Comparison of ENCODE assay signal across 31 cellular contexts in genomic region chr1:53704304-53704703, GRCh38. TPM values are rescaled to one million over a fixed set of nuclear protein-coding genes. Genes with fewer than 3 reads are reported as not detected.
"Had no signal": no experiment of that assay in that cellular context is flagged by ENCODE, and none has a peak within 500 bp of the region (broad histone marks: within the 10 kb centered on the region; RNA-seq: fewer than 3 reads in every experiment).

No MANE protein-coding gene starts in this region.

- H3K9me3 ChIP-seq: left ventricle myocardium inferior, neutrophil, right atrium auricular region, right lobe of liver, stomach, testis, thyroid gland, transverse colon, upper lobe of left lung, vagina had no signal

- H3K27ac Mint-ChIP-seq: immature natural killer cell; mesothelial cell of epicardium; naive B cell; natural killer cell; nephron progenitor cell; progenitor cell of endocrine pancreas; stimulated activated naive B cell treated with anti-CD40 and anti-IgM and Interleukin-4, amounts not matched to agents 10 μg/mL and 1 μg/mL and 100 μg/mL, for 72 hours had no signal

- H3K27me3 ChIP-seq: neutrophil, right atrium auricular region, right lobe of liver, testis, thyroid gland, transverse colon, upper lobe of left lung, vagina had no signal

- ATAC-seq: left colon; natural killer cell; right lobe of liver; stimulated activated naive B cell treated with anti-CD40 and anti-IgM and Interleukin-4, amounts not matched to agents 10 μg/mL and 1 μg/mL and 100 μg/mL, for 72 hours; stimulated activated naive CD8-positive, alpha-beta T cell treated with anti-CD3 and anti-CD28 coated beads, Interleukin-15, Interleukin-2, amounts not matched to agents 100 U/mL and 50 U/mL, for 24 hours had no signal

- H3K4me1 Mint-ChIP-seq: immature natural killer cell; naive B cell; natural killer cell; stimulated activated naive B cell treated with anti-CD40 and anti-IgM and Interleukin-4, amounts not matched to agents 10 μg/mL and 1 μg/mL and 100 μg/mL, for 72 hours had no signal

- H3K4me3 ChIP-seq: left ventricle myocardium inferior, lung, neural progenitor cell, right atrium auricular region, right lobe of liver, smooth muscle cell, stomach, testis, thyroid gland, transverse colon, upper lobe of left lung, vagina had no signal

- H3K27ac ChIP-seq: left ventricle myocardium inferior, neural progenitor cell, neutrophil, parathyroid adenoma, right atrium auricular region, right lobe of liver, stomach, testis, thyroid gland, transverse colon, upper lobe of left lung, vagina had no signal

- H3K36me3 ChIP-seq: left ventricle myocardium inferior, neural progenitor cell, neutrophil, right atrium auricular region, right lobe of liver, stomach, thyroid gland, transverse colon, upper lobe of left lung, vagina had no signal

- H3K4me1 ChIP-seq: left ventricle myocardium inferior, parathyroid adenoma, right atrium auricular region, right lobe of liver, stomach, testis, thyroid gland, transverse colon, upper lobe of left lung, vagina had no signal

- H2AFZ ChIP-seq: neural progenitor cell, parathyroid adenoma had no signal

- H3K79me2 ChIP-seq: parathyroid adenoma had no signal

- H3K9me3 Mint-ChIP-seq: immature natural killer cell; natural killer cell; nephron progenitor cell; neural progenitor cell; stimulated activated naive B cell treated with anti-CD40 and anti-IgM and Interleukin-4, amounts not matched to agents 10 μg/mL and 1 μg/mL and 100 μg/mL, for 72 hours had no signal

- H3K4me2 ChIP-seq: neural progenitor cell, smooth muscle cell had no signal

- DNase-seq: immature natural killer cell; left colon; left ventricle myocardium inferior; naive B cell; natural killer cell; nephron progenitor cell; occipital lobe; right lobe of liver; stimulated activated CD4-positive, alpha-beta T cell treated with anti-CD3 and anti-CD28 coated beads, Interleukin-12 subunit alpha, Interleukin-12 subunit beta, amount 100 ng/mL, for 4 hours; stimulated activated CD4-positive, alpha-beta T cell treated with anti-CD3 and anti-CD28 coated beads, Interleukin-15, amount 100 ng/mL, for 24 hours; stimulated activated CD4-positive, alpha-beta T cell treated with anti-CD3 and anti-CD28 coated beads, Interleukin-2, amount 100 ng/mL, for 24 hours; stimulated activated CD4-positive, alpha-beta T cell treated with anti-CD3 and anti-CD28 coated beads, Interleukin-4, amount 100 ng/mL, for 1 hour; stimulated activated naive B cell treated with anti-CD40 and anti-IgM and Interleukin-4, amounts not matched to agents 10 μg/mL and 1 μg/mL and 100 μg/mL, for 72 hours; stimulated activated naive CD8-positive, alpha-beta T cell treated with anti-CD3 and anti-CD28 coated beads, Interleukin-15, Interleukin-2, amounts not matched to agents 100 U/mL and 50 U/mL, for 24 hours; stomach; testis; thyroid gland; transverse colon; upper lobe of left lung had no signal

- H3K9ac ChIP-seq: neural progenitor cell, parathyroid adenoma had no signal

- H3K4me3 Mint-ChIP-seq: immature natural killer cell; mesothelial cell of epicardium; naive B cell; natural killer cell; nephron progenitor cell; neural progenitor cell; stimulated activated naive B cell treated with anti-CD40 and anti-IgM and Interleukin-4, amounts not matched to agents 10 μg/mL and 1 μg/mL and 100 μg/mL, for 72 hours had no signal

- H3K36me3 Mint-ChIP-seq: immature natural killer cell; mesothelial cell of epicardium; naive B cell; natural killer cell; neural progenitor cell; stimulated activated naive B cell treated with anti-CD40 and anti-IgM and Interleukin-4, amounts not matched to agents 10 μg/mL and 1 μg/mL and 100 μg/mL, for 72 hours had no signal

RNA-seq across cellular contexts. Expression of gene GLIS1, which starts 34.7 kb away (rescaled TPM):
- total RNA-seq: mononuclear cell, natural killer cell, occipital lobe, progenitor cell of endocrine pancreas, pulmonary artery endothelial cell, right lobe of liver, skeletal muscle tissue had no signal
- polyA plus RNA-seq: immature natural killer cell had no signal
